11 cellular contexts compared by ENCODE assay signal in the genomic region with DNA sequence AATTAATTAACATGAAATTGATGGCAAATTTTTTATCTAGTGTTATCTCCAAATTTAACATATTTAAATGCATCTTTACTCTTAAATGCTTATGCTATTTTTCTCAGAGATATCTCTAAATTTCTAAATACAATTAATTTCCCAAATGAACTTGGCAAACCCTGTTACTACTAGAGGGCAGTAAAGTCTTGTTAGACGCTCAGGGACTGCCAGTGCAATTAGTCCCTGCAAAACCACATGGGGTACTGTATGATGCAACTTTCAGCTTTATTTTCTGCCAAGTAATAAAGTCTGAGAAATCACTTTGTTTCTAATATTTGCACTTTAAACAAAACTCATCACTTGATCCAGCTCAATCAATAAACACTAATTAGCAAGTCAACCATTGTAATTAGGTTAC.
DNase-seq lines count a peak whose midpoint lies in the region; ATAC-seq and TF ChIP-seq lines count a peak whose summit lies in the region.
"Had no signal": no experiment of that assay in that cellular context is flagged by ENCODE, and none has a peak within 500 bp of the region (broad histone marks: within the 10 kb centered on the region; RNA-seq: fewer than 3 reads in every experiment).

No MANE protein-coding gene starts in this region.

- WGBS in smooth muscle cell (ENCODE audit: low lambda C conversion rate), result 25% methylated on average over 1 of the region's 1 CpG

- H3K27ac Mint-ChIP-seq in Calu3 (ENCODE audit: unreplicated experiment), result no peak overlapping the region
- H3K27ac Mint-ChIP-seq: activated naive CD4-positive, alpha-beta T cell treated with anti-CD3 and anti-CD28 coated beads, Interleukin-2, amount 50 U/mL, for 72 hours had no signal

- peak; percentile 13 to 67 for DNase-seq in NCI-H524 (lab: John Stamatoyannopoulos, UW)
- no peak for DNase-seq in NCI-H524 treated with DMSO at 0.1 percent for 48 hours (lab: John Stamatoyannopoulos, UW)
- peak; percentile 59 for DNase-seq in NCI-H345 treated with DMSO at 0.1 percent for 48 hours (lab: John Stamatoyannopoulos, UW; ENCODE audit: unreplicated experiment)
- peak; percentile 59 for DNase-seq in cerebellar cortex (ENCODE audit: low spot score)
- DNase-seq in smooth muscle cell (lab: John Stamatoyannopoulos, UW; ENCODE audit: unreplicated experiment), result no peak
- no peak for DNase-seq in Calu3
- DNase-seq in gastrocnemius medialis, result no peak
- DNase-seq: activated CD4-positive, CD25-positive, alpha-beta regulatory T cell treated with anti-CD3 and anti-CD28 coated beads, Interleukin-2, amount 50 U/mL, for 72 hours had no signal

- H3K4me3 ChIP-seq in smooth muscle cell, result no peak overlapping the region
- H3K4me3 ChIP-seq in gastrocnemius medialis, result no peak overlapping the region
- H3K4me3 ChIP-seq: right atrium auricular region had no signal

- no peak for TF ChIP-seq POLR2A in gastrocnemius medialis (IDR thresholded peaks at IDR 0.05)

- H3K4me1 Mint-ChIP-seq in Calu3 (ENCODE audit: low read depth, unreplicated experiment), result no peaks in the 10 kb centered on the region

- H3K9ac ChIP-seq in smooth muscle cell (ENCODE audit: low read depth), result no peak overlapping the region

- H3K4me1 ChIP-seq in smooth muscle cell (ENCODE audit: low read depth) (peaks cover 7% of the 10 kb centered on the region), gastrocnemius medialis (no peaks in the 10 kb centered on the region)
- H3K4me1 ChIP-seq: right atrium auricular region had no signal

- peak overlapping the region; percentile 61 for H2AFZ ChIP-seq in smooth muscle cell (ENCODE audit: low read depth)

- intact Hi-C loops in Calu3 (cut with micrococcal nuclease; ENCODE audit: unreplicated experiment), result no loop called here
- intact Hi-C loops in gastrocnemius medialis (cut with DNase I; ENCODE audit: low total_unique reads), result no loop called here

- in situ Hi-C loops in gastrocnemius medialis (cut with MboI; ENCODE audit: low sequenced_read_pairs in 4 of 4), result no loop called here

- H3K36me3 Mint-ChIP-seq in Calu3 (ENCODE audit: insufficient read depth, unreplicated experiment), result no peaks in the 10 kb centered on the region
- H3K36me3 Mint-ChIP-seq: activated naive CD4-positive, alpha-beta T cell treated with anti-CD3 and anti-CD28 coated beads, Interleukin-2, amount 50 U/mL, for 72 hours had no signal

- TF ChIP-seq CTCF in smooth muscle cell (IDR thresholded peaks at IDR 0.05; ENCODE audit: borderline replicate concordance, insufficient read depth, poor library complexity, severe bottlenecking) (no peak), Calu3 (IDR thresholded peaks at IDR 0.05; ENCODE audit: unreplicated experiment) (no peak), gastrocnemius medialis (IDR thresholded peaks at IDR 0.05 in 4 of 5, conservative IDR thresholded peaks at IDR 0.05 in 1 of 5) (no peak)

- H3K4me2 ChIP-seq in smooth muscle cell, result peak overlapping the region; percentile 56

- peaks cover 2% of the 10 kb centered on the region for H3K9me3 Mint-ChIP-seq in Calu3 (ENCODE audit: low read depth, unreplicated experiment)

- H3K9me3 ChIP-seq in smooth muscle cell (replicated peaks; ENCODE audit: low read depth) (no peaks in the 10 kb centered on the region), gastrocnemius medialis (no peaks in the 10 kb centered on the region)
- H3K9me3 ChIP-seq: right atrium auricular region had no signal

- no peaks in the 10 kb centered on the region for H3F3A ChIP-seq in smooth muscle cell (ENCODE audit: low read depth)

- CTCF ChIA-PET in Calu3 (lab: Charles Lee), result no interaction called here

- H4K20me1 ChIP-seq in smooth muscle cell (ENCODE audit: low read depth), result no peaks in the 10 kb centered on the region

- no peaks in the 10 kb centered on the region for H3K79me2 ChIP-seq in smooth muscle cell (ENCODE audit: low read depth)

- no peak overlapping the region for H3K4me3 Mint-ChIP-seq in Calu3 (ENCODE audit: low read depth, unreplicated experiment)

- no TSS peak for BruUV-seq in Calu3 (replicated peaks; lab: Mats Ljungman, UMichigan)

- H3K27me3 ChIP-seq in smooth muscle cell (ENCODE audit: low read depth) (no peaks in the 10 kb centered on the region), gastrocnemius medialis (no peaks in the 10 kb centered on the region)
- H3K27me3 ChIP-seq: right atrium auricular region had no signal

- H3K27ac ChIP-seq in smooth muscle cell (ENCODE audit: low read depth) (peak overlapping the region; percentile 5), gastrocnemius medialis (no peak overlapping the region)
- H3K27ac ChIP-seq: right atrium auricular region had no signal

- ATAC-seq in GM19463 (IDR thresholded peaks at IDR 0.05; ENCODE audit: unreplicated experiment), result no peak
- ATAC-seq in gastrocnemius medialis, result no peak
- ATAC-seq: activated naive CD4-positive, alpha-beta T cell treated with anti-CD3 and anti-CD28 coated beads, Interleukin-2, amount 50 U/mL, for 72 hours had no signal

- no peaks in the 10 kb centered on the region for H3K27me3 Mint-ChIP-seq in Calu3 (ENCODE audit: unreplicated experiment)

- H3K36me3 ChIP-seq in smooth muscle cell (ENCODE audit: low read depth), result no peaks in the 10 kb centered on the region
- H3K36me3 ChIP-seq in gastrocnemius medialis, result no peaks in the 10 kb centered on the region
- H3K36me3 ChIP-seq: right atrium auricular region had no signal

Comparison
In these comparisons a context has a peak if more than half of its experiments do, and no peak if none do; other contexts are left out.
1. DNase-seq: peak in NCI-H524 (2 of 2), NCI-H345 treated with DMSO at 0.1 percent for 48 hours (single experiment) and cerebellar cortex (single experiment); none in NCI-H524 treated with DMSO at 0.1 percent for 48 hours (single experiment), smooth muscle cell (single experiment), Calu3 (single experiment) and gastrocnemius medialis (0 of 2).